Comparison of ENCODE assay signal across 8 cellular contexts in genomic region chr5:892390-893136, GRCh38. TPM values are rescaled to one million over a fixed set of nuclear protein-coding genes. Genes with fewer than 3 reads are reported as not detected.
DNase-seq lines count a peak whose midpoint lies in the region; TF ChIP-seq lines count a peak whose summit lies in the region.

BRD9 (minus strand) TSS chr5:892801; CDS start chr5:892657, 144 bp downstream.
TRIP13 (plus strand) TSS chr5:892884; CDS start chr5:892999, 115 bp downstream.

- WGBS in GM23248 (ENCODE audit: low coverage in 1 of 2, low lambda C conversion rate in 2 of 2, missing lambda C conversion rate in 2 of 2), 2 experiments: 1% methylated on average over 42 to 44 of the region's 91 CpGs
- WGBS in thymus: under 1% methylated on average over 91 of the region's 91 CpGs

- peak within 1 kb of the TSS; percentile 89 for H3K4me3 Mint-ChIP-seq in osteocyte (ENCODE audit: unreplicated experiment)

- no peaks in the 10 kb centered on the region for H3K27me3 Mint-ChIP-seq in osteocyte (ENCODE audit: unreplicated experiment)

- peaks cover 12% of the 10 kb centered on the region; the same call in 1 of the 2 replicates for H3K36me3 ChIP-seq in GM23248 (ENCODE audit: low read depth)
- H3K36me3 ChIP-seq in thymus (ENCODE audit: control insufficient read depth, insufficient read depth): peaks cover 28% of the 10 kb centered on the region

- H3K27me3 ChIP-seq in GM23248 (replicated peaks; ENCODE audit: insufficient read depth) (no peaks in the 10 kb centered on the region), thymus (ENCODE audit: control insufficient read depth, insufficient read depth) (no peaks in the 10 kb centered on the region)

- in situ Hi-C loops in G401 (cut with HindIII; ENCODE audit: low sequenced_read_pairs): no loop called here
- in situ Hi-C loops in GM23248 (cut with MboI): no loop called here

- H3K9me2 ChIP-seq in GM23248 (ENCODE audit: insufficient read depth): no peaks in the 10 kb centered on the region

- H2AFZ ChIP-seq in GM23248: peak within 1 kb of the TSS; percentile 75

- no peaks in the 10 kb centered on the region for H3F3A ChIP-seq in GM23248 (ENCODE audit: insufficient read depth)

- H3K4me2 ChIP-seq in GM23248 (ENCODE audit: unreplicated experiment): peak within 1 kb of the TSS; percentile 91

- peak within 1 kb of the TSS; percentile 89 for H3K27ac Mint-ChIP-seq in osteocyte (ENCODE audit: unreplicated experiment)

- H3K9ac ChIP-seq in GM23248: peak within 1 kb of the TSS; percentile 90

- H3K9me3 ChIP-seq in GM23248 (ENCODE audit: low read depth) (no peaks in the 10 kb centered on the region), thymus (ENCODE audit: control insufficient read depth) (no peaks in the 10 kb centered on the region)

- DNase-seq in G401 (ENCODE audit: low spot score): peak; percentile 73
- peak; percentile 95 for DNase-seq in GM23248
- DNase-seq in Kasumi-1 (lab: John Stamatoyannopoulos, UW): peak; percentile 62
- DNase-seq in SK-N-DZ (ENCODE audit: low spot score): peak; percentile 78
- DNase-seq in activated naive CD4-positive, alpha-beta T cell treated with anti-CD3 and anti-CD28 coated beads, Interleukin-2, amount 50 U/mL, for 16 hours: peak; percentile 88
- DNase-seq in glomerular visceral epithelial cell (ENCODE audit: extremely low spot score): peak; percentile 82
- peak; percentile 93 for DNase-seq in osteocyte (ENCODE audit: extremely low spot score, unreplicated experiment)

- no peaks in the 10 kb centered on the region for H3K9me3 Mint-ChIP-seq in osteocyte (ENCODE audit: unreplicated experiment)

- H3K36me3 Mint-ChIP-seq in osteocyte (ENCODE audit: unreplicated experiment): peaks cover 12% of the 10 kb centered on the region

- peak within 1 kb of the TSS; percentile 71 for H3K27ac ChIP-seq in GM23248
- H3K27ac ChIP-seq in thymus (ENCODE audit: low read depth): peak within 1 kb of the TSS; percentile 89

- TF ChIP-seq CTCF in osteocyte (IDR thresholded peaks at IDR 0.05): peak; percentile 14

- peaks cover 77% of the 10 kb centered on the region for H3K79me2 ChIP-seq in GM23248 (ENCODE audit: insufficient read depth)

- H3K4me1 Mint-ChIP-seq in osteocyte (ENCODE audit: unreplicated experiment): peaks cover 33% of the 10 kb centered on the region

- H3K4me1 ChIP-seq in GM23248 (ENCODE audit: insufficient read depth) (peaks cover 7% of the 10 kb centered on the region; the same call in 1 of the 2 replicates), thymus (ENCODE audit: control insufficient read depth, insufficient read depth, low read length) (peaks cover 22% of the 10 kb centered on the region)

- H4K20me1 ChIP-seq in GM23248 (ENCODE audit: insufficient read depth): no peaks in the 10 kb centered on the region; the same call in 1 of the 2 replicates

- H3K4me3 ChIP-seq in GM23248 (peak within 1 kb of the TSS; percentile 82), thymus (ENCODE audit: low read length) (peak within 1 kb of the TSS; percentile 90)

RNA-seq across cellular contexts. Expression of gene BRD9, which starts in this region (rescaled TPM):
- 47.8 and 68.7 TPM in 2 replicates for total RNA-seq in G401 (2014; rRNA removed; shearing (Covaris generic))
- 25.9 and 30.6 TPM in 2 replicates for total RNA-seq in GM23248 (2014; rRNA removed; shearing (Covaris generic))
- polyA plus RNA-seq in GM23248 (2016; fragmentation: Nextera tagmentation; extraction: Ambion mirVana) (16.8 and 18.2 TPM in 2 replicates), thymus (54.8 TPM)
- polyA plus RNA-seq in SK-N-DZ (2014; cell fraction: cytosol; rRNA removed): 42.9 and 45.0 TPM in 2 replicates
- polyA plus RNA-seq in SK-N-DZ (2014; cell fraction: nucleus; rRNA removed): 93.2 and 155 TPM in 2 replicates
- total RNA-seq in osteocyte: 38.2 and 39.4 TPM in 2 replicates

RNA-seq across cellular contexts. Expression of gene TRIP13, which starts in this region (rescaled TPM):
- 61.0 and 67.2 TPM in 2 replicates for total RNA-seq in G401 (2014; rRNA removed; shearing (Covaris generic))
- 19.5 and 24.0 TPM in 2 replicates for total RNA-seq in GM23248 (2014; rRNA removed; shearing (Covaris generic))
- polyA plus RNA-seq in GM23248 (2016; fragmentation: Nextera tagmentation; extraction: Ambion mirVana) (20.4 and 25.9 TPM in 2 replicates), thymus (2.1 TPM)
- 73.1 and 86.6 TPM in 2 replicates for polyA plus RNA-seq in SK-N-DZ (2014; cell fraction: cytosol; rRNA removed)
- polyA plus RNA-seq in SK-N-DZ (2014; cell fraction: nucleus; rRNA removed): 115 and 119 TPM in 2 replicates
- 4.1 and 6.9 TPM in 2 replicates for total RNA-seq in osteocyte

Comparison
In these comparisons a context has a peak if more than half of its experiments do, and no peak if none do; other contexts are left out.
1. Peak in every context shown above with its lines: DNase-seq, H3K4me3 ChIP-seq and H3K27ac ChIP-seq.